8 cellular contexts compared by ENCODE assay signal in genomic region chr1:65068202-65069011, GRCh38.
DNase-seq lines count a peak whose midpoint lies in the region; ATAC-seq and TF ChIP-seq lines count a peak whose summit lies in the region.

No MANE protein-coding gene starts in this region.

- POLR2A ChIA-PET in RWPE1 (lab: Yijun Ruan, JAX; ENCODE audit: low non-redundant PET): interaction anchor here (0.7 kb wide), 1 partner anchor 352 kb away, joined by 4 read pairs; no protein-coding TSS in a partner anchor

- 1 to 2% methylated on average over 20 of the region's 20 CpGs for WGBS in lung, 2 donors

- peak; percentile 38 for DNase-seq in NCI-H1105 treated with DMSO at 0.1 percent for 48 hours (lab: John Stamatoyannopoulos, UW)
- DNase-seq in NCI-H1105 (lab: John Stamatoyannopoulos, UW): no peak
- no peak for DNase-seq in HFF-Myc (ENCODE audit: extremely low read depth, low read depth)
- peak; percentile 9 for DNase-seq in RWPE1 (ENCODE audit: low spot score)
- DNase-seq in cerebellar cortex (ENCODE audit: low spot score): peak; percentile 63
- DNase-seq in lung (ENCODE audit: low spot score): no peak
- no peak for DNase-seq in thoracic aorta (ENCODE audit: low spot score)
- DNase-seq in middle frontal gyrus (ENCODE audit: extremely low spot score, low spot score): no peak

- H3K4me3 ChIP-seq in HFF-Myc (replicated peaks; ENCODE audit: low read depth, low read length): peak overlapping the region; percentile 66
- peak overlapping the region; percentile 51 for H3K4me3 ChIP-seq in lung
- peak overlapping the region; percentile 83 for H3K4me3 ChIP-seq in thoracic aorta

- no peaks in the 10 kb centered on the region for H3K36me3 ChIP-seq in lung (ENCODE audit: control insufficient read depth in 2 of 2, insufficient read depth in 2 of 2, low read length in 2 of 2)
- H3K36me3 ChIP-seq in thoracic aorta: peaks cover 3% of the 10 kb centered on the region

- TF ChIP-seq CTCF in HFF-Myc (IDR thresholded peaks at IDR 0.05; ENCODE audit: low read depth, low read length, missing control alignments): no peak
- TF ChIP-seq CTCF in RWPE1 (conservative IDR thresholded peaks at IDR 0.05; ENCODE audit: low read depth): no peak
- no peak for TF ChIP-seq CTCF in lung (IDR thresholded peaks at IDR 0.05; ENCODE audit: control extremely low read depth, extremely low read depth)
- no peak for TF ChIP-seq CTCF in thoracic aorta (IDR thresholded peaks at IDR 0.05)

- H3K4me1 ChIP-seq in lung (ENCODE audit: control insufficient read depth in 2 of 2, insufficient read depth in 2 of 2, low read length in 2 of 2) (peaks cover 2 to 14% of the 10 kb centered on the region in 2 donors), thoracic aorta (ENCODE audit: control insufficient read depth in 1 of 2, low read depth in 2 of 2) (peaks cover 17 to 31% of the 10 kb centered on the region in 2 donors)

- H3K27ac ChIP-seq in RWPE1: peak overlapping the region; percentile 58; the same call in 1 of the 2 replicates
- H3K27ac ChIP-seq in lung (ENCODE audit: low read depth in 1 of 2, low read length in 1 of 2): peak overlapping the region; percentile 96 to 97
- peak overlapping the region; percentile 93 to 95 for H3K27ac ChIP-seq in thoracic aorta

- ATAC-seq in lung (ENCODE audit: insufficient read depth, low FRiP score): no peak
- no peak for ATAC-seq in thoracic aorta (ENCODE audit: insufficient number of reproducible peaks, low FRiP score, low read depth)

- CTCF ChIA-PET in RWPE1 (lab: Yijun Ruan, JAX): interaction anchor here (0.5 to 1.0 kb wide), 3 partner anchors 118 to 619 kb away, joined by 3 to 5 read pairs (median 3); no protein-coding TSS in a partner anchor

- H3K27me3 ChIP-seq in lung (ENCODE audit: control insufficient read depth, insufficient read depth) (no peaks in the 10 kb centered on the region), thoracic aorta (replicated peaks; ENCODE audit: insufficient read depth) (no peaks in the 10 kb centered on the region)

- H3K9me3 ChIP-seq in lung (ENCODE audit: control insufficient read depth in 2 of 2, insufficient read depth in 1 of 2, low read length in 1 of 2) (no peaks in the 10 kb centered on the region), thoracic aorta (no peaks in the 10 kb centered on the region)

Comparison
In these comparisons a context has a peak if more than half of its experiments do, and no peak if none do; other contexts are left out.
1. DNase-seq: peak in NCI-H1105 treated with DMSO at 0.1 percent for 48 hours (single experiment), RWPE1 (single experiment) and cerebellar cortex (single experiment); none in NCI-H1105 (single experiment), HFF-Myc (single experiment), lung (single experiment), thoracic aorta (single experiment) and middle frontal gyrus (single experiment).
2. Peak in every context shown above with its lines, with median percentiles within 50 percentile points of each other: H3K4me3 ChIP-seq and H3K27ac ChIP-seq.